ENCODE assay signal across 2 cellular contexts in genomic region chr1:202862672-202863560, GRCh38.
TF ChIP-seq lines count a peak whose summit lies in the region.

No MANE protein-coding gene starts in this region.

TF ChIP-seq in SK-N-SH, 30 proteins besides CTCF, POLR2A, EP300 and RAD21 (continued from another document):
- TF ChIP-seq RXRA (IDR thresholded peaks at IDR 0.05; ENCODE audit: borderline replicate concordance, low read depth) (no peak), FOXM1 (IDR thresholded peaks at IDR 0.05; ENCODE audit: low read depth) (no peak), IRF3 (IDR thresholded peaks at IDR 0.05; ENCODE audit: low read depth, low read length) (no peak), TAF1 (IDR thresholded peaks at IDR 0.05; ENCODE audit: borderline replicate concordance, low read depth, low read length) (no peak), EZH2phosphoT487 (IDR thresholded peaks at IDR 0.05; ENCODE audit: borderline replicate concordance, low read depth) (no peak), ELF1 (IDR thresholded peaks at IDR 0.05) (no peak), FOXJ3 (CRISPR knock-in tag; IDR thresholded peaks at IDR 0.05) (no peak), GATA2 (CRISPR knock-in tag; IDR thresholded peaks at IDR 0.05) (no peak), TEAD4 (IDR thresholded peaks at IDR 0.05; ENCODE audit: borderline replicate concordance, insufficient read depth) (no peak)

TF ChIP-seq in SK-N-SH treated with all-trans-retinoic acid at 6 μM for 48 hours, 23 proteins besides CTCF, POLR2A, EP300 and RAD21 (continued from another document):
- no peak for TF ChIP-seq PATZ1 (CRISPR knock-in tag; IDR thresholded peaks at IDR 0.05; ENCODE audit: borderline replicate concordance)
- no peak for TF ChIP-seq ZNF565 (CRISPR knock-in tag; conservative IDR thresholded peaks at IDR 0.05; ENCODE audit: low read depth)
- no peak for TF ChIP-seq BACH2 (CRISPR knock-in tag; IDR thresholded peaks at IDR 0.05; ENCODE audit: borderline replicate concordance)
- TF ChIP-seq ESRRG (CRISPR knock-in tag; IDR thresholded peaks at IDR 0.05): no peak
- no peak for TF ChIP-seq TOX (CRISPR knock-in tag; IDR thresholded peaks at IDR 0.05; ENCODE audit: borderline replicate concordance)
- TF ChIP-seq ZNF70 (CRISPR knock-in tag; IDR thresholded peaks at IDR 0.05): no peak
- no peak for TF ChIP-seq ZFP30 (CRISPR knock-in tag; IDR thresholded peaks at IDR 0.05)
- no peak for TF ChIP-seq TCF4 (CRISPR knock-in tag; IDR thresholded peaks at IDR 0.05; ENCODE audit: borderline replicate concordance)
